In genomic region chr2:188787661-188788044, GRCh38 we compare ENCODE assay signal across 10 cellular contexts.
DNase-seq lines count a peak whose midpoint lies in the region; ATAC-seq and TF ChIP-seq lines count a peak whose summit lies in the region.
"Had no signal": no experiment of that assay in that cellular context is flagged by ENCODE, and none has a peak within 500 bp of the region (broad histone marks: within the 10 kb centered on the region; RNA-seq: fewer than 3 reads in every experiment).

No MANE protein-coding gene starts in this region.

- H3K27me3 ChIP-seq in SJSA1 (replicated peaks): no peaks in the 10 kb centered on the region
- no peaks in the 10 kb centered on the region for H3K27me3 ChIP-seq in upper lobe of left lung
- H3K27me3 ChIP-seq: body of pancreas had no signal

- H3K36me3 ChIP-seq in SJSA1 (no peaks in the 10 kb centered on the region), upper lobe of left lung (no peaks in the 10 kb centered on the region)

- H3K4me3 ChIP-seq in SJSA1 (no peak overlapping the region), upper lobe of left lung (no peak overlapping the region)
- H3K4me3 ChIP-seq: body of pancreas, PC-9 had no signal

- H3K27me3 Mint-ChIP-seq in nephron (ENCODE audit: low read depth): no peaks in the 10 kb centered on the region
- no peaks in the 10 kb centered on the region for H3K27me3 Mint-ChIP-seq in activated CD4-positive, alpha-beta memory T cell treated with anti-CD3 and anti-CD28 coated beads, Interleukin-2, amount 10 ng/mL, durations not matched to agents 7 days and 5 days

- H3K27ac ChIP-seq in SJSA1: peak overlapping the region; percentile 100
- peak overlapping the region in 3 of 4 donors; percentile 2 to 58 (median 8) for H3K27ac ChIP-seq in upper lobe of left lung
- H3K27ac ChIP-seq in caudate nucleus (ENCODE audit: low read depth, low read length): no peak overlapping the region
- H3K27ac ChIP-seq: PC-9 had no signal

- CTCF ChIA-PET in activated CD4-positive, alpha-beta memory T cell treated with anti-CD3 and anti-CD28 coated beads, Interleukin-2, amount 10 ng/mL, durations not matched to agents 7 days and 5 days (lab: Charles Lee): no interaction called here

- TF ChIP-seq EP300 in upper lobe of left lung (IDR thresholded peaks at IDR 0.05): no peak

- no peaks in the 10 kb centered on the region for H3K36me3 Mint-ChIP-seq in nephron (ENCODE audit: low read depth)
- no peaks in the 10 kb centered on the region for H3K36me3 Mint-ChIP-seq in activated CD4-positive, alpha-beta memory T cell treated with anti-CD3 and anti-CD28 coated beads, Interleukin-2, amount 10 ng/mL, durations not matched to agents 7 days and 5 days (ENCODE audit: low read depth)

- POLR2A ChIA-PET in activated CD4-positive, alpha-beta memory T cell treated with anti-CD3 and anti-CD28 coated beads, Interleukin-2, amount 10 ng/mL, durations not matched to agents 7 days and 5 days (lab: Charles Lee): interaction anchor here (0.6 kb wide), 1 partner anchor 32 kb away, joined by 3 read pairs; no protein-coding TSS in a partner anchor

- H3K4me3 Mint-ChIP-seq in nephron: peak overlapping the region; percentile 33 to 74 (median 50)
- H3K4me3 Mint-ChIP-seq in activated CD4-positive, alpha-beta memory T cell treated with anti-CD3 and anti-CD28 coated beads, Interleukin-2, amount 10 ng/mL, durations not matched to agents 7 days and 5 days: no peak overlapping the region

- 33 to 42% methylated on average over 2 of the region's 2 CpGs for WGBS in upper lobe of left lung, 2 donors

- no peak for TF ChIP-seq POLR2A in upper lobe of left lung (IDR thresholded peaks at IDR 0.05)

- peaks cover 39% of the 10 kb centered on the region for H3K4me1 Mint-ChIP-seq in nephron
- H3K4me1 Mint-ChIP-seq in activated CD4-positive, alpha-beta memory T cell treated with anti-CD3 and anti-CD28 coated beads, Interleukin-2, amount 10 ng/mL, durations not matched to agents 7 days and 5 days: no peaks in the 10 kb centered on the region

- TF ChIP-seq CTCF in nephron (IDR thresholded peaks at IDR 0.05; ENCODE audit: unreplicated experiment in 3 of 3) (no peak), upper lobe of left lung (IDR thresholded peaks at IDR 0.05) (no peak)

- H3K4me1 ChIP-seq in SJSA1 (replicated peaks): peaks cover 44% of the 10 kb centered on the region
- H3K4me1 ChIP-seq in upper lobe of left lung: no peaks in the 10 kb centered on the region
- H3K4me1 ChIP-seq: body of pancreas had no signal

- peak overlapping the region; percentile 93 to 100 (median 99) for H3K27ac Mint-ChIP-seq in nephron
- no peak overlapping the region for H3K27ac Mint-ChIP-seq in activated CD4-positive, alpha-beta memory T cell treated with anti-CD3 and anti-CD28 coated beads, Interleukin-2, amount 10 ng/mL, durations not matched to agents 7 days and 5 days

- no peaks in the 10 kb centered on the region for H3K9me3 Mint-ChIP-seq in nephron
- no peaks in the 10 kb centered on the region for H3K9me3 Mint-ChIP-seq in activated CD4-positive, alpha-beta memory T cell treated with anti-CD3 and anti-CD28 coated beads, Interleukin-2, amount 10 ng/mL, durations not matched to agents 7 days and 5 days

- H3K9me3 ChIP-seq in SJSA1 (replicated peaks): no peaks in the 10 kb centered on the region
- no peaks in the 10 kb centered on the region for H3K9me3 ChIP-seq in upper lobe of left lung
- H3K9me3 ChIP-seq: body of pancreas had no signal

- DNase-seq in SJSA1 (ENCODE audit: low read depth in 1 of 2, low spot score in 2 of 2): peak in 1 of 2 experiments; percentile 69
- peak; percentile 76 for DNase-seq in fibroblast of gingiva (ENCODE audit: low read depth)
- no peak for DNase-seq in upper lobe of left lung
- DNase-seq in caudate nucleus (lab: John Stamatoyannopoulos, UW): no peak
- no peak for DNase-seq in activated CD4-positive, alpha-beta memory T cell treated with anti-CD3 and anti-CD28 coated beads, Interleukin-2, amount 10 ng/mL, durations not matched to agents 7 days and 5 days
- no peak for DNase-seq in COLO829 (ENCODE audit: low spot score)
- DNase-seq: body of pancreas, NCI-H187, PC-9 had no signal

- ATAC-seq in upper lobe of left lung (ENCODE audit: low FRiP score in 2 of 2): peak in 1 of 2 donors; percentile 35
- ATAC-seq: body of pancreas had no signal
